In genomic region chr11:67826023-67826950, GRCh38 we compare ENCODE assay signal across 8 cellular contexts.
DNase-seq lines count a peak whose midpoint lies in the region; ATAC-seq and TF ChIP-seq lines count a peak whose summit lies in the region.
"Not testable (repeated sequence)": the region's sequence is repeated elsewhere in the genome, so short reads cannot be mapped to it uniquely, and the experiment has no call there.

No MANE protein-coding gene starts in this region.

- not testable (repeated sequence) for H3K36me3 ChIP-seq in WERI-Rb-1, ovary, upper lobe of right lung

- ATAC-seq in upper lobe of right lung, result not testable (repeated sequence)

- WGBS in ovary, 3 donors, result 8 to 11% (median 11%) methylated on average over 24 to 25 of the region's 25 CpGs

- H3K4me1 ChIP-seq in ovary (ENCODE audit: insufficient read depth); upper lobe of right lung: not testable (repeated sequence)

- not testable (repeated sequence) for H3K27ac ChIP-seq in WERI-Rb-1, ovary, upper lobe of right lung
- H3K27ac ChIP-seq in dorsolateral prefrontal cortex, result peak overlapping the region in 31 of 59 donors; percentile 4 to 73 (median 51)

- intact Hi-C loops in dorsolateral prefrontal cortex (cut with DNase I); ovary (cut with DNase I); upper lobe of right lung (cut with DNase I): not testable (repeated sequence)

- DNase-seq in EH (ENCODE audit: low read depth) (peak; percentile 13), NCI-H128 (lab: John Stamatoyannopoulos, UW; ENCODE audit: unreplicated experiment) (peak; percentile 78), NCI-H524 treated with DMSO at 0.1 percent for 48 hours (lab: John Stamatoyannopoulos, UW) (peak; percentile 49), WERI-Rb-1 (peak; percentile 65), dorsolateral prefrontal cortex (peak; percentile 25 to 83 (median 67)), iPS-NIHi7 (ENCODE audit: extremely low spot score) (peak; percentile 7), ovary (peak; percentile 54 to 80 (median 67)), upper lobe of right lung (peak; percentile 78)

- H3K27me3 ChIP-seq in WERI-Rb-1 (ENCODE audit: insufficient read depth, low read depth, severe bottlenecking); dorsolateral prefrontal cortex; ovary; upper lobe of right lung: not testable (repeated sequence)

- not testable (repeated sequence) for H3K9me3 ChIP-seq in WERI-Rb-1 (ENCODE audit: severe bottlenecking); ovary; upper lobe of right lung

- not testable (repeated sequence) for TF ChIP-seq EP300 in ovary (IDR thresholded peaks at IDR 0.05)

- TF ChIP-seq CTCF in WERI-Rb-1 (IDR thresholded peaks at IDR 0.05; ENCODE audit: low read depth, low read length); ovary (IDR thresholded peaks at IDR 0.05); upper lobe of right lung (IDR thresholded peaks at IDR 0.05): not testable (repeated sequence)
- TF ChIP-seq CTCF in dorsolateral prefrontal cortex (IDR thresholded peaks at IDR 0.05 in 54 of 56, conservative IDR thresholded peaks at IDR 0.05 in 2 of 56; ENCODE audit: low read depth in 1 of 56, partially characterized antibody in 56 of 56), result peak in 18 of 56 donors; percentile 5 to 57 (median 23)

- not testable (repeated sequence) for TF ChIP-seq POLR2A in ovary (IDR thresholded peaks at IDR 0.05)

- H3K4me3 ChIP-seq in WERI-Rb-1 (ENCODE audit: low read depth, low read length), result 0 out of 2 replicates have a peak overlapping the region, but pooled peaks have one; percentile 4
- peak overlapping the region in 50 of 59 donors; percentile 2 to 58 (median 30) for H3K4me3 ChIP-seq in dorsolateral prefrontal cortex
- not testable (repeated sequence) for H3K4me3 ChIP-seq in ovary, upper lobe of right lung

Comparison
In these comparisons a context has a peak if more than half of its experiments do, and no peak if none do; other contexts are left out.
1. DNase-seq: peak in every context shown above with its lines; median percentile 78 in NCI-H128; 78 in upper lobe of right lung; 67 in dorsolateral prefrontal cortex; 67 in ovary; 65 in WERI-Rb-1; 49 in NCI-H524 treated with DMSO at 0.1 percent for 48 hours; 13 in EH; 7 in iPS-NIHi7.